Comparison of ENCODE assay signal across 9 cellular contexts in the genomic region with DNA sequence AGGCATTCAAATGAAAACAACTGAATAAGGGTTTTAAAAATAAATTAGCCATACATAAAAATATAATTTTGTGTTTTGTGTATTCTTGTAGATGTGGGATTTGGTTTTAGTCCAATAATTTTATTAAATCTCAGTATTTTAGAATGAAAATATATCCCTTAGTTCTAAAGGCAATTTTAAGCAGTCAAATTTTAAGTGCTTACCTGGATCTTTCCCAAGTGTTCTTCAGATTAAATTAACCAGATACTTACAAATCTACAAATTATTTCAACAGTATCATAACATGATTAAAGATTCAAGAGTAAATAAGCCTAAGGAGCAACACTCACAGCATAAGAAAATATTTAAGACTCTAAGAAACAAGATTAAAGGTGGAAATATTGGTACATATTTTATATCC.
"Had no signal": no experiment of that assay in that cellular context is flagged by ENCODE, and none has a peak within 500 bp of the region (broad histone marks: within the 10 kb centered on the region; RNA-seq: fewer than 3 reads in every experiment).

No MANE protein-coding gene starts in this region.

- H3K9me3 ChIP-seq: HAP-1 had no signal

- DNase-seq: GM23248, GOT3, H7, HFFc6, KBM-7 had no signal

- FAIRE-seq: HepG2 had no signal

- ATAC-seq: HCT116, HepG2 had no signal

- H3K4me1 ChIP-seq: HAP-1 had no signal

- H3K36me3 ChIP-seq: HAP-1 had no signal

- H3K27ac ChIP-seq: GM23248, HL-60 had no signal

- H2AFZ ChIP-seq: GM23248 had no signal

- H3K9ac ChIP-seq: GM23248 had no signal

- H3K4me3 ChIP-seq: GM23248, HAP-1 had no signal
